23 cellular contexts compared by ENCODE assay signal in genomic region chr14:63091394-63091996, GRCh38. TPM values are rescaled to one million over a fixed set of nuclear protein-coding genes. Genes with fewer than 3 reads are reported as not detected.
"Had no signal": no experiment of that assay in that cellular context is flagged by ENCODE, and none has a peak within 500 bp of the region (broad histone marks: within the 10 kb centered on the region; RNA-seq: fewer than 3 reads in every experiment).

No MANE protein-coding gene starts in this region.

- H3K27ac ChIP-seq: breast epithelium, gastrocnemius medialis, heart left ventricle, left ventricle myocardium inferior, ovary had no signal

- H3K27me3 ChIP-seq: breast epithelium, gastrocnemius medialis, heart left ventricle, ovary had no signal

- H3K4me1 Mint-ChIP-seq: activated B cell treated with CpG ODN at 0.5 μM for 24 hours; activated CD4-positive, alpha-beta memory T cell treated with anti-CD3 and anti-CD28 coated beads, Interleukin-2, amount 10 ng/mL, durations not matched to agents 7 days and 5 days; activated naive CD4-positive, alpha-beta T cell treated with anti-CD3 and anti-CD28 coated beads, Interleukin-2, amount 50 U/mL, for 24 hours; immature natural killer cell; stimulated activated memory B cell treated with anti-CD40 and anti-IgM and Interleukin-4, amounts not matched to agents 10 μg/mL and 1 μg/mL and 100 μg/mL, for 72 hours had no signal

- H3K4me3 Mint-ChIP-seq: activated B cell treated with CpG ODN at 0.5 μM for 24 hours; activated CD4-positive, alpha-beta memory T cell treated with anti-CD3 and anti-CD28 coated beads, Interleukin-2, amount 10 ng/mL, durations not matched to agents 7 days and 5 days; activated naive CD4-positive, alpha-beta T cell treated with anti-CD3 and anti-CD28 coated beads, Interleukin-2, amount 50 U/mL, for 24 hours; immature natural killer cell; stimulated activated memory B cell treated with anti-CD40 and anti-IgM and Interleukin-4, amounts not matched to agents 10 μg/mL and 1 μg/mL and 100 μg/mL, for 72 hours had no signal

- H3K4me1 ChIP-seq: breast epithelium, gastrocnemius medialis, heart left ventricle, left ventricle myocardium inferior had no signal

- H3K36me3 Mint-ChIP-seq: activated naive CD4-positive, alpha-beta T cell treated with anti-CD3 and anti-CD28 coated beads, Interleukin-2, amount 50 U/mL, for 24 hours; immature natural killer cell; stimulated activated memory B cell treated with anti-CD40 and anti-IgM and Interleukin-4, amounts not matched to agents 10 μg/mL and 1 μg/mL and 100 μg/mL, for 72 hours had no signal

- ATAC-seq: gastrocnemius medialis; heart left ventricle; sciatic nerve; stimulated activated memory B cell treated with anti-CD40 and anti-IgM and Interleukin-4, amounts not matched to agents 10 μg/mL and 1 μg/mL and 100 μg/mL, for 72 hours had no signal

- H3K27ac Mint-ChIP-seq: activated B cell treated with CpG ODN at 0.5 μM for 24 hours; activated CD4-positive, alpha-beta memory T cell treated with anti-CD3 and anti-CD28 coated beads, Interleukin-2, amount 10 ng/mL, durations not matched to agents 7 days and 5 days; activated naive CD4-positive, alpha-beta T cell treated with anti-CD3 and anti-CD28 coated beads, Interleukin-2, amount 50 U/mL, for 24 hours; immature natural killer cell; stimulated activated memory B cell treated with anti-CD40 and anti-IgM and Interleukin-4, amounts not matched to agents 10 μg/mL and 1 μg/mL and 100 μg/mL, for 72 hours had no signal

- H3K9me3 Mint-ChIP-seq: activated CD4-positive, alpha-beta memory T cell treated with anti-CD3 and anti-CD28 coated beads, Interleukin-2, amount 10 ng/mL, durations not matched to agents 7 days and 5 days; stimulated activated memory B cell treated with anti-CD40 and anti-IgM and Interleukin-4, amounts not matched to agents 10 μg/mL and 1 μg/mL and 100 μg/mL, for 72 hours had no signal

- DNase-seq: activated B cell treated with CpG ODN at 0.5 μM for 24 hours; activated CD4-positive, alpha-beta memory T cell treated with anti-CD3 and anti-CD28 coated beads, Interleukin-2, amount 10 ng/mL, durations not matched to agents 7 days and 5 days; activated CD4-positive, alpha-beta T cell treated with anti-CD3 and anti-CD28 coated beads for 4 hours; activated gamma-delta T cell; activated T-cell treated with anti-CD3 and anti-CD28 coated beads, Interleukin-2, amount 50 U/mL, for 48 hours; cortex of kidney; gastrocnemius medialis; heart left ventricle; immature natural killer cell; kidney glomerular epithelial cell; left ventricle myocardium inferior; mammary epithelial cell; ovary; stimulated activated CD4-positive, alpha-beta T cell treated with anti-CD3 and anti-CD28 coated beads, Interleukin-4, amount 100 ng/mL, for 4 hours had no signal

- H3K4me3 ChIP-seq: breast epithelium, gastrocnemius medialis, heart left ventricle, left ventricle myocardium inferior, ovary had no signal

- H3K36me3 ChIP-seq: breast epithelium, gastrocnemius medialis, heart left ventricle, left ventricle myocardium inferior, ovary had no signal

- H3K27me3 Mint-ChIP-seq: activated B cell treated with CpG ODN at 0.5 μM for 24 hours; activated CD4-positive, alpha-beta memory T cell treated with anti-CD3 and anti-CD28 coated beads, Interleukin-2, amount 10 ng/mL, durations not matched to agents 7 days and 5 days; stimulated activated memory B cell treated with anti-CD40 and anti-IgM and Interleukin-4, amounts not matched to agents 10 μg/mL and 1 μg/mL and 100 μg/mL, for 72 hours had no signal

RNA-seq across cellular contexts. Expression of gene KCNH5, which starts 46.2 kb away (rescaled TPM):
- total RNA-seq: activated B cell treated with CpG ODN at 0.5 μM for 24 hours; activated CD4-positive, alpha-beta memory T cell treated with anti-CD3 and anti-CD28 coated beads, Interleukin-2, amount 10 ng/mL, durations not matched to agents 7 days and 5 days; gastrocnemius medialis; left ventricle myocardium inferior; mammary epithelial cell; mononuclear cell; pulmonary artery endothelial cell; sciatic nerve; T-helper 2 cell treated with Interferon-gamma antibody and Interleukin-4, amounts not matched to agents 100 ng/mL and 5 ng/mL, for 36 hours; ureter had no signal
- polyA plus RNA-seq: esophagus, heart left ventricle, immature natural killer cell, ovary had no signal
